8 cellular contexts compared by ENCODE assay signal in the genomic region with DNA sequence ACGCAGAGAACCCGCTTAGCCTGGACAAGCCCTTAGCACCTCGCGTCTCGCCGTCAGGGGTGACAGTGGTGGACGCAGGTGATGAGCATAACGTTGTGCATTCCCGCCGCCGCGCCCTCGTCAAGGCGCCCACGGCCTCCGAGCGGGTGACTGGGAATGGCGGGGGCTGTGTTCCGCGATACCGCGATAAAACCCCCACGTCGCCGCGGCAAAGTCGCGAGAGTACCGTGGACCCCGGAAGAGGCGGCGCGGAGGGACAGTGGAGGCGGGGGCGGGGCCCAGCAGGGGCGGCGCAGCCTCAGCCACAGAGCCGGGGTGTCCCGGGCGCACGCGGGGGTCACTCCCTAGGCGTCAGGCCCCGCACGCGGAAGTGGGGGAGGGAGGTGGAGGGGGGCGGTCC. TPM values are rescaled to one million over a fixed set of nuclear protein-coding genes. Genes with fewer than 3 reads are reported as not detected.
DNase-seq lines count a peak whose midpoint lies in the region; ATAC-seq and TF ChIP-seq lines count a peak whose summit lies in the region.
"Had no signal": no experiment of that assay in that cellular context is flagged by ENCODE, and none has a peak within 500 bp of the region (broad histone marks: within the 10 kb centered on the region; RNA-seq: fewer than 3 reads in every experiment).

No MANE protein-coding gene starts in this region.

- ATAC-seq in left colon: peak; percentile 60
- ATAC-seq in HG03342 (IDR thresholded peaks at IDR 0.05; ENCODE audit: unreplicated experiment): no peak
- ATAC-seq: Panc1 had no signal

- H3K4me1 ChIP-seq in adipocyte (ENCODE audit: control insufficient read depth, insufficient read depth, low read length): peaks cover 22% of the 10 kb centered on the region

- no peaks in the 10 kb centered on the region for H3K36me3 ChIP-seq in adipocyte (ENCODE audit: control insufficient read depth, insufficient read depth, low read length, severe bottlenecking)

- H3K9me3 ChIP-seq in adipocyte (ENCODE audit: control insufficient read depth, low read length): peaks cover 7% of the 10 kb centered on the region

- peak overlapping the region; percentile 88 for H3K4me3 ChIP-seq in adipocyte (ENCODE audit: low read length)

- no peaks in the 10 kb centered on the region for H3K36me3 Mint-ChIP-seq in nephron progenitor cell (ENCODE audit: low read depth)

- H3K9me3 Mint-ChIP-seq in nephron progenitor cell: peaks cover 8% of the 10 kb centered on the region

- no peak overlapping the region for H3K4me3 Mint-ChIP-seq in nephron progenitor cell

- H3K9ac ChIP-seq in adipocyte (ENCODE audit: low read length): peak overlapping the region; percentile 89

- peaks cover 38% of the 10 kb centered on the region for H3K4me1 Mint-ChIP-seq in nephron progenitor cell

- no peak for TF ChIP-seq CTCF in nephron progenitor cell (IDR thresholded peaks at IDR 0.05)

- intact Hi-C loops in left colon (cut with DNase I, micrococcal nuclease): no loop called here

- no peaks in the 10 kb centered on the region for H3K27me3 ChIP-seq in adipocyte (replicated peaks; ENCODE audit: control insufficient read depth, insufficient read depth, low read length)

- no peak overlapping the region for H3K27ac Mint-ChIP-seq in nephron progenitor cell

- DNase-seq in T-helper 2 cell (peak; percentile 40 to 79 (median 54)), adipocyte (ENCODE audit: low read depth) (no peak), left colon (peak; percentile 37 to 54), nephron progenitor cell (no peak), NAMALWA (ENCODE audit: low spot score) (no peak)
- peak; percentile 17 for DNase-seq in stimulated activated CD8-positive, alpha-beta memory T cell treated with anti-CD3 and anti-CD28 coated beads, Interleukin-15, amount 100 ng/mL, for 1 hour (ENCODE audit: low read depth)

- peaks cover 8% of the 10 kb centered on the region for H3K27me3 Mint-ChIP-seq in nephron progenitor cell (ENCODE audit: low read depth, poor library complexity)

RNA-seq across cellular contexts. Expression of a gene that starts 53.8 kb away (rescaled TPM):
- 10 to 100 TPM; 31.9 to 48.7 TPM for total RNA-seq in left colon

RNA-seq across cellular contexts. Expression of a gene that starts 54.1 kb away (rescaled TPM):
- under 1 TPM; 0.46 to 0.73 TPM for total RNA-seq in left colon

Comparison
In these comparisons a context has a peak if more than half of its experiments do, and no peak if none do; other contexts are left out.
1. DNase-seq: peak in T-helper 2 cell (5 of 5), left colon (2 of 2) and stimulated activated CD8-positive, alpha-beta memory T cell treated with anti-CD3 and anti-CD28 coated beads, Interleukin-15, amount 100 ng/mL, for 1 hour (single experiment); none in adipocyte (single experiment), nephron progenitor cell (single experiment) and NAMALWA (single experiment).